In the genomic region with DNA sequence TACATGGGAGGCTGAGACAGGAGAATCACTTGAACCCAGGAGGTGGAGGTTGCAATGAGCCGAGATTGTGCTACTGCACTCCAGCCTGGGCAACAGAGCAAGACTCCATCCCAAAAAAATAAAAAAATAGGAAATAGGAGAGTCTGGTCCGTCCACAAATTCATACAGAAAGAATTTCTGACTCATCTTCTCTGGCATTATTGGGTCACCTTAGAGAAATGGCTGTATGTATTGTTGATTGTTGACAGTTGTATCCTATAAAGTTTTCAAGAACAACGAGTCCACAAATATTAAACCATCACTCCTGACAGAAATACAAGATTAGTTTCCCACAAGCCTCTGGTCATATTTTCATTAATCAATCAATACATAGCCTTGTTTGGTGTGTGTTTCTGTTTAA, we compare ENCODE assay signal across 15 cellular contexts.
"Had no signal": no experiment of that assay in that cellular context is flagged by ENCODE, and none has a peak within 500 bp of the region (broad histone marks: within the 10 kb centered on the region; RNA-seq: fewer than 3 reads in every experiment).

No MANE protein-coding gene starts in this region.

- H3K36me3 ChIP-seq: right atrium auricular region, thyroid gland, uterus had no signal

- ATAC-seq: activated CD8-positive, alpha-beta memory T cell treated with anti-CD3 and anti-CD28 coated beads, Interleukin-2, amount 10 ng/mL, durations not matched to agents 7 days and 5 days; left colon; natural killer cell had no signal

- H3K4me2 ChIP-seq: smooth muscle cell had no signal

- H3K27me3 ChIP-seq: right atrium auricular region, thyroid gland, uterus had no signal

- FAIRE-seq: colon had no signal

- H3K4me3 ChIP-seq: right atrium auricular region, smooth muscle cell, thyroid gland, uterus had no signal

- DNase-seq: activated CD4-positive, alpha-beta T cell treated with anti-CD3 and anti-CD28 coated beads, Interleukin-2, amount 50 U/mL, for 4 hours; activated CD4-positive, CD25-positive, alpha-beta regulatory T cell treated with anti-CD3 and anti-CD28 coated beads, Interleukin-2, amount 50 U/mL, for 72 hours; activated CD8-positive, alpha-beta memory T cell treated with anti-CD3 and anti-CD28 coated beads, Interleukin-2, amount 10 ng/mL, durations not matched to agents 7 days and 5 days; activated effector memory CD4-positive, alpha-beta T cell treated with anti-CD3 and anti-CD28 coated beads, Interleukin-2, amount 50 U/mL, for 16 hours; activated T-cell treated with anti-CD3 and anti-CD28 coated beads, Interleukin-2, amount 50 U/mL, for 24 hours; aorta; glutamatergic neuron; left colon; natural killer cell; nucleus accumbens; thyroid gland; uterus had no signal

- H3K27ac ChIP-seq: right atrium auricular region, thyroid gland, uterus had no signal

- H3K4me1 ChIP-seq: right atrium auricular region, thyroid gland, uterus had no signal

- H3K9me3 ChIP-seq: right atrium auricular region, thyroid gland, uterus had no signal
